In genomic region chr5:174750720-174751119, GRCh38 we compare ENCODE assay signal across 12 cellular contexts. TPM values are rescaled to one million over a fixed set of nuclear protein-coding genes. Genes with fewer than 3 reads are reported as not detected.
DNase-seq lines count a peak whose midpoint lies in the region; ATAC-seq, FAIRE-seq and TF ChIP-seq lines count a peak whose summit lies in the region.
"Had no signal": no experiment of that assay in that cellular context is flagged by ENCODE, and none has a peak within 500 bp of the region (broad histone marks: within the 10 kb centered on the region; RNA-seq: fewer than 3 reads in every experiment).

No MANE protein-coding gene starts in this region.

- H3K27me3 Mint-ChIP-seq in GM23338 (ENCODE audit: insufficient read depth, low read depth, poor library complexity) (peaks cover 37% of the 10 kb centered on the region), glutamatergic neuron (ENCODE audit: unreplicated experiment) (peaks cover 8% of the 10 kb centered on the region)
- peaks cover 62% of the 10 kb centered on the region for H3K27me3 Mint-ChIP-seq in activated naive CD8-positive, alpha-beta T cell treated with anti-CD3 and anti-CD28 coated beads for 36 hours

- no peaks in the 10 kb centered on the region for H3F3A ChIP-seq in GM23338 (replicated peaks; ENCODE audit: low read depth)

- FAIRE-seq in kidney (lab: Jason Lieb, UNC), result no peak
- FAIRE-seq: frontal cortex had no signal

- TF ChIP-seq CTCF in GM23338 (conservative IDR thresholded peaks at IDR 0.05; ENCODE audit: low read depth in 2 of 2) (no peak), glutamatergic neuron (IDR thresholded peaks at IDR 0.05; ENCODE audit: partially characterized antibody, unreplicated experiment) (no peak), sigmoid colon (IDR thresholded peaks at IDR 0.05) (no peak), kidney (IDR thresholded peaks at IDR 0.05; ENCODE audit: borderline replicate concordance, extremely low read depth, insufficient read depth) (no peak)

- H3K4me3 ChIP-seq in GM23338 (peak overlapping the region; percentile 80), adipocyte (ENCODE audit: low read length) (peak overlapping the region; percentile 81), sigmoid colon (peak overlapping the region in 3 of 4 donors; percentile 17 to 37 (median 27)), kidney (ENCODE audit: low read length in 2 of 2) (no peak overlapping the region), aorta (ENCODE audit: low read length in 2 of 2) (peak overlapping the region in 1 of 2 donors; percentile 1)

- H3K27ac Mint-ChIP-seq in GM23338, result no peak overlapping the region
- H3K27ac Mint-ChIP-seq in glutamatergic neuron (ENCODE audit: unreplicated experiment), result no peak overlapping the region
- H3K27ac Mint-ChIP-seq in activated naive CD8-positive, alpha-beta T cell treated with anti-CD3 and anti-CD28 coated beads for 36 hours, result no peak overlapping the region

- TF ChIP-seq EP300 in sigmoid colon (IDR thresholded peaks at IDR 0.05), result no peak

- H3K27ac ChIP-seq in GM23338 (ENCODE audit: low read depth), result no peak overlapping the region
- no peak overlapping the region for H3K27ac ChIP-seq in sigmoid colon
- H3K27ac ChIP-seq in kidney (ENCODE audit: low read depth in 2 of 2, low read length in 2 of 2), result no peak overlapping the region
- H3K27ac ChIP-seq in aorta (ENCODE audit: low read depth in 1 of 2, low read length in 2 of 2), result no peak overlapping the region

- H3K9me3 Mint-ChIP-seq in GM23338 (no peaks in the 10 kb centered on the region), glutamatergic neuron (ENCODE audit: unreplicated experiment) (no peaks in the 10 kb centered on the region)
- no peaks in the 10 kb centered on the region for H3K9me3 Mint-ChIP-seq in activated naive CD8-positive, alpha-beta T cell treated with anti-CD3 and anti-CD28 coated beads for 36 hours

- ATAC-seq in GM23338 (no peak), GM21723 (IDR thresholded peaks at IDR 0.05; ENCODE audit: unreplicated experiment) (no peak), aorta (ENCODE audit: low FRiP score) (no peak)

- H3K9me3 ChIP-seq in adipocyte (ENCODE audit: control insufficient read depth, low read length), result no peaks in the 10 kb centered on the region
- no peaks in the 10 kb centered on the region for H3K9me3 ChIP-seq in sigmoid colon
- no peaks in the 10 kb centered on the region for H3K9me3 ChIP-seq in kidney (ENCODE audit: control insufficient read depth in 1 of 2, low read length in 2 of 2)
- no peaks in the 10 kb centered on the region for H3K9me3 ChIP-seq in aorta (ENCODE audit: control insufficient read depth, low read length)

- H3K4me1 Mint-ChIP-seq in GM23338, result peaks cover 4% of the 10 kb centered on the region; the same call in 2 of the 3 replicates
- no peaks in the 10 kb centered on the region for H3K4me1 Mint-ChIP-seq in glutamatergic neuron (ENCODE audit: low read depth, unreplicated experiment)
- H3K4me1 Mint-ChIP-seq in activated naive CD8-positive, alpha-beta T cell treated with anti-CD3 and anti-CD28 coated beads for 36 hours, result no peaks in the 10 kb centered on the region

- H3K27me3 ChIP-seq in GM23338 (ENCODE audit: insufficient read depth), result peaks cover 71% of the 10 kb centered on the region
- H3K27me3 ChIP-seq in adipocyte (replicated peaks; ENCODE audit: control insufficient read depth, insufficient read depth, low read length), result peaks cover 27% of the 10 kb centered on the region
- peaks cover 6 to 68% (median 43%) of the 10 kb centered on the region in 3 donors for H3K27me3 ChIP-seq in sigmoid colon
- H3K27me3 ChIP-seq in aorta (ENCODE audit: control insufficient read depth in 1 of 2, insufficient read depth in 2 of 2, low read length in 1 of 2), result no peaks in the 10 kb centered on the region

- no peak for DNase-seq in GM23338 (ENCODE audit: low spot score)
- DNase-seq in adipocyte (ENCODE audit: low read depth), result peak; percentile 49
- DNase-seq in glutamatergic neuron, result no peak
- DNase-seq in sigmoid colon, result no peak
- DNase-seq in kidney, result no peak
- no peak for DNase-seq in activated naive CD8-positive, alpha-beta T cell treated with anti-CD3 and anti-CD28 coated beads for 36 hours
- DNase-seq in aorta, result no peak
- DNase-seq: activated naive CD4-positive, alpha-beta T cell treated with Interleukin-2 at 50 U/mL for 16 hours; DND-41; Karpas-422 had no signal

- no peaks in the 10 kb centered on the region for H3K9me2 ChIP-seq in GM23338 (ENCODE audit: insufficient read depth)

- H3K36me3 Mint-ChIP-seq in GM23338 (ENCODE audit: low read depth) (no peaks in the 10 kb centered on the region), glutamatergic neuron (ENCODE audit: unreplicated experiment) (no peaks in the 10 kb centered on the region)
- H3K36me3 Mint-ChIP-seq in activated naive CD8-positive, alpha-beta T cell treated with anti-CD3 and anti-CD28 coated beads for 36 hours, result no peaks in the 10 kb centered on the region

- TF ChIP-seq POLR2A in sigmoid colon (IDR thresholded peaks at IDR 0.05), result no peak

- no peaks in the 10 kb centered on the region for H3K4me1 ChIP-seq in GM23338 (ENCODE audit: insufficient read depth)
- H3K4me1 ChIP-seq in adipocyte (ENCODE audit: control insufficient read depth, insufficient read depth, low read length), result no peaks in the 10 kb centered on the region
- peaks cover 0 to 11% (median 9%) of the 10 kb centered on the region in 4 donors for H3K4me1 ChIP-seq in sigmoid colon
- H3K4me1 ChIP-seq in kidney (ENCODE audit: control insufficient read depth in 1 of 2, insufficient read depth in 1 of 2, low read depth in 1 of 2, low read length in 2 of 2), result no peaks in the 10 kb centered on the region
- no peaks in the 10 kb centered on the region for H3K4me1 ChIP-seq in aorta (ENCODE audit: control insufficient read depth in 1 of 2, insufficient read depth in 2 of 2, low read length in 2 of 2)

- H3K36me3 ChIP-seq in GM23338 (ENCODE audit: insufficient read depth) (no peaks in the 10 kb centered on the region), adipocyte (ENCODE audit: control insufficient read depth, insufficient read depth, low read length, severe bottlenecking) (no peaks in the 10 kb centered on the region), sigmoid colon (no peaks in the 10 kb centered on the region), kidney (ENCODE audit: control insufficient read depth in 1 of 2, insufficient read depth in 2 of 2, low read length in 2 of 2) (no peaks in the 10 kb centered on the region), aorta (ENCODE audit: control insufficient read depth in 1 of 2, insufficient read depth in 2 of 2, low read length in 1 of 2) (no peaks in the 10 kb centered on the region)

- peak overlapping the region; percentile 74 for H3K4me3 Mint-ChIP-seq in GM23338
- peak overlapping the region; percentile 84 for H3K4me3 Mint-ChIP-seq in glutamatergic neuron (ENCODE audit: unreplicated experiment)
- H3K4me3 Mint-ChIP-seq in activated naive CD8-positive, alpha-beta T cell treated with anti-CD3 and anti-CD28 coated beads for 36 hours, result no peak overlapping the region

- H4K20me1 ChIP-seq in GM23338 (replicated peaks; ENCODE audit: insufficient read depth), result no peaks in the 10 kb centered on the region

- peak overlapping the region; percentile 99 for H2AFZ ChIP-seq in GM23338

- no peaks in the 10 kb centered on the region for H3K79me2 ChIP-seq in GM23338 (replicated peaks; ENCODE audit: insufficient read depth)

- no peak overlapping the region for H3K9ac ChIP-seq in adipocyte (ENCODE audit: low read length)
- no peak overlapping the region for H3K9ac ChIP-seq in kidney (ENCODE audit: low read length in 2 of 2)

- WGBS in sigmoid colon, 2 donors, result 7 to 11% methylated on average over 4 of the region's 4 CpGs
- 5 to 11% methylated on average over 4 of the region's 4 CpGs for WGBS in aorta, 2 donors

- intact Hi-C loops in sigmoid colon (cut with DNase I), result no loop called here
- intact Hi-C loops in kidney (cut with DNase I), result no loop called here
- intact Hi-C loops in aorta (cut with DNase I), result no loop called here

- H3K4me2 ChIP-seq in GM23338, result peak overlapping the region; percentile 95

TF ChIP-seq in GM23338, 12 proteins besides CTCF, POLR2A, EP300 and RAD21 (continues in another document):
- TF ChIP-seq CREB1 (CRISPR knock-in tag; IDR thresholded peaks at IDR 0.05; ENCODE audit: low read depth), result no peak
- TF ChIP-seq REST (IDR thresholded peaks at IDR 0.05; ENCODE audit: unreplicated experiment), result no peak

RNA-seq across cellular contexts. Expression of gene MSX2, which starts 26.3 kb away (rescaled TPM):
- total RNA-seq in GM23338 (2014; rRNA removed; shearing (Covaris generic)), result 0.17 and 0.62 TPM in 2 replicates
- polyA plus RNA-seq in GM23338 (2016; fragmentation: Nextera tagmentation; extraction: Ambion mirVana) (0.37 and 0.47 TPM in 2 replicates), sigmoid colon (1 to 10 TPM in 1 of 3 donors, under 1 TPM in 1, not detected in 1; 0.16 to 1.2 TPM), kidney (ENCODE audit: insufficient read depth, low read depth, low replicate concordance) (0.37 TPM), aorta (1 to 10 TPM in 1 of 2 donors, under 1 TPM in 1; 0.82 to 1.0 TPM)
- total RNA-seq in glutamatergic neuron (ENCODE audit: unreplicated experiment) (not detected), sigmoid colon (1 to 10 TPM in 2 of 4 donors, under 1 TPM in 1, not detected in 1; 0.66 to 1.8 (median 1.1) TPM), kidney (0.79 TPM), aorta (1 to 10 TPM; 1.3 to 2.9 TPM)
- not detected for total RNA-seq in activated naive CD8-positive, alpha-beta T cell treated with anti-CD3 and anti-CD28 coated beads for 36 hours

Comparison
In these comparisons a context has a peak if more than half of its experiments do, and no peak if none do; other contexts are left out.
1. H3K4me3 ChIP-seq: peak in GM23338 (single experiment), adipocyte (single experiment) and sigmoid colon (3 of 4); none in kidney (0 of 2).